Comparison of ENCODE assay signal across 8 cellular contexts in genomic region chr10:118753331-118753730, GRCh38. TPM values are rescaled to one million over a fixed set of nuclear protein-coding genes. Genes with fewer than 3 reads are reported as not detected.
DNase-seq lines count a peak whose midpoint lies in the region; ATAC-seq and TF ChIP-seq lines count a peak whose summit lies in the region.
"Had no signal": no experiment of that assay in that cellular context is flagged by ENCODE, and none has a peak within 500 bp of the region (broad histone marks: within the 10 kb centered on the region; RNA-seq: fewer than 3 reads in every experiment).

No MANE protein-coding gene starts in this region.

- H3K27me3 ChIP-seq in iPS DF 6.9 (ENCODE audit: control insufficient read depth, insufficient read depth, low read length) (no peaks in the 10 kb centered on the region), spleen (replicated peaks in 1 of 7) (no peaks in the 10 kb centered on the region)

- no peak for ATAC-seq in WTC11

- H3K4me3 ChIP-seq in iPS DF 6.9 (ENCODE audit: low read length): peak overlapping the region; percentile 73; the same call in 1 of the 2 replicates
- peak overlapping the region; percentile 73 to 97 (median 88) for H3K4me3 ChIP-seq in spleen

- H3K4me1 ChIP-seq in iPS DF 6.9 (ENCODE audit: control insufficient read depth, insufficient read depth, low read length) (no peaks in the 10 kb centered on the region), spleen (peaks cover 18 to 70% (median 47%) of the 10 kb centered on the region in 6 donors)

- H3K36me3 ChIP-seq in iPS DF 6.9 (ENCODE audit: control insufficient read depth, insufficient read depth, low read length) (no peaks in the 10 kb centered on the region), spleen (peaks cover 0 to 8% (median 0%) of the 10 kb centered on the region in 6 donors)

- no peak for TF ChIP-seq CTCF in WTC11 (IDR thresholded peaks at IDR 0.05)
- no peak for TF ChIP-seq CTCF in spleen (IDR thresholded peaks at IDR 0.05 in 8 of 11, conservative IDR thresholded peaks at IDR 0.05 in 3 of 11)

- peak overlapping the region; percentile 97 for H3K27ac Mint-ChIP-seq in WTC11

- peak overlapping the region; percentile 93 for H3K4me3 Mint-ChIP-seq in WTC11

- peaks cover 17% of the 10 kb centered on the region for H3K27me3 Mint-ChIP-seq in WTC11 (ENCODE audit: low read depth)

- DNase-seq in HEK293T (ENCODE audit: extremely low spot score): no peak
- no peak for DNase-seq in WTC11 (ENCODE audit: low spot score)
- DNase-seq in iPS DF 6.9 (ENCODE audit: low read depth, low spot score): no peak
- no peak for DNase-seq in spleen
- DNase-seq in DMS79 treated with DMSO at 0.1 percent for 48 hours (lab: John Stamatoyannopoulos, UW): no peak
- no peak for DNase-seq in NCI-H345 (lab: John Stamatoyannopoulos, UW)
- DNase-seq in GDM1 (lab: John Stamatoyannopoulos, UW): no peak
- DNase-seq: KG1 had no signal

- intact Hi-C loops in spleen (cut with DNase I; ENCODE audit: low total_unique reads): no loop called here

- H3K4me1 Mint-ChIP-seq in WTC11: peaks cover 24% of the 10 kb centered on the region

- no peak for TF ChIP-seq POLR2A in spleen (IDR thresholded peaks at IDR 0.05)

- POLR2A ChIA-PET in HEK293T (lab: Yijun Ruan, JAX) (interaction anchor here (1.4 to 3.4 kb wide), 2 partner anchors 15 to 27 kb away, joined by 5 to 42 read pairs; no protein-coding TSS in a partner anchor), WTC11 (lab: Charles Lee) (interaction anchor here (0.8 kb wide), 1 partner anchor 79 kb away, joined by 3 read pairs; no protein-coding TSS in a partner anchor)

- no CpG with 5 or more reads among the region's 5 CpGs for WGBS in iPS DF 6.9 (ENCODE audit: insufficient coverage, insufficient read length)
- WGBS in spleen, 5 donors: 7 to 27% (median 21%) methylated on average over 5 of the region's 5 CpGs

- CTCF ChIA-PET in HEK293T (lab: Yijun Ruan, JAX) (interaction anchor here (0.9 to 1.5 kb wide), 2 partner anchors 13 to 32 kb away, joined by 3 to 5 read pairs; no protein-coding TSS in a partner anchor), WTC11 (lab: Charles Lee) (no interaction called here)

- H3K36me3 Mint-ChIP-seq in WTC11: peaks cover 5% of the 10 kb centered on the region; the same call in 1 of the 2 replicates

- H3K9me3 Mint-ChIP-seq in WTC11: no peaks in the 10 kb centered on the region

- no peak overlapping the region for H3K27ac ChIP-seq in iPS DF 6.9 (ENCODE audit: low read length)
- peak overlapping the region in 6 of 8 donors; percentile 87 to 96 (median 92) for H3K27ac ChIP-seq in spleen

- no peaks in the 10 kb centered on the region for H3K9me3 ChIP-seq in iPS DF 6.9 (ENCODE audit: control insufficient read depth, insufficient read depth, low read length)
- H3K9me3 ChIP-seq in spleen: no peaks in the 10 kb centered on the region

TF ChIP-seq in HEK293T, 16 proteins besides CTCF, POLR2A, EP300 and RAD21:
- TF ChIP-seq PKNOX1 (IDR thresholded peaks at IDR 0.05) (peak; percentile 67), FOXM1 (IDR thresholded peaks at IDR 0.05; ENCODE audit: borderline replicate concordance) (no peak)

TF ChIP-seq in WTC11, 78 proteins besides CTCF, POLR2A, EP300 and RAD21 (continues in another document):
- TF ChIP-seq STAT6 (CRISPR knock-in tag; conservative IDR thresholded peaks at IDR 0.05; ENCODE audit: low read depth): no peak
- no peak for TF ChIP-seq USF1 (CRISPR knock-in tag; IDR thresholded peaks at IDR 0.05)
- TF ChIP-seq ATF3 (CRISPR knock-in tag; conservative IDR thresholded peaks at IDR 0.05): no peak
- no peak for TF ChIP-seq RORB (CRISPR knock-in tag; IDR thresholded peaks at IDR 0.05)
- TF ChIP-seq PRRX2 (CRISPR knock-in tag; IDR thresholded peaks at IDR 0.05): no peak
- no peak for TF ChIP-seq CDX4 (CRISPR knock-in tag; IDR thresholded peaks at IDR 0.05; ENCODE audit: borderline replicate concordance)
- TF ChIP-seq NR3C1 (CRISPR knock-in tag; conservative IDR thresholded peaks at IDR 0.05; ENCODE audit: low read depth): no peak
- TF ChIP-seq NFATC4 (CRISPR knock-in tag; IDR thresholded peaks at IDR 0.05): no peak
- no peak for TF ChIP-seq ZNF532 (CRISPR knock-in tag; IDR thresholded peaks at IDR 0.05; ENCODE audit: borderline replicate concordance)
- no peak for TF ChIP-seq ZNF219 (CRISPR knock-in tag; IDR thresholded peaks at IDR 0.05; ENCODE audit: borderline replicate concordance)

RNA-seq across cellular contexts. Expression of gene CACUL1, which starts 1.4 kb away (rescaled TPM):
- total RNA-seq in WTC11 (2021) (37.1 to 41.5 TPM (median 38.4 TPM) in 3 replicates), spleen (10 to 100 TPM; 29.9 to 56.7 (median 42.6) TPM)
- polyA plus RNA-seq in spleen: 1 to 10 TPM; 4.3 to 7.3 (median 4.5) TPM
